Comparison of ENCODE assay signal across 1 cellular context in genomic region chr16:74456290-74456625, GRCh38.
TF ChIP-seq lines count a peak whose summit lies in the region.

No MANE protein-coding gene starts in this region.

TF ChIP-seq in HepG2, 621 proteins besides CTCF, POLR2A, EP300 and RAD21 (continued from another document):
- TF ChIP-seq ZNF687 (CRISPR knock-in tag; IDR thresholded peaks at IDR 0.05) (peak; percentile 1; the same call in 1 of the 2 replicates), HIVEP1 (CRISPR knock-in tag; IDR thresholded peaks at IDR 0.05) (no peak), ZBTB38 (CRISPR knock-in tag; IDR thresholded peaks at IDR 0.05) (peak; percentile 32; the same call in 1 of the 2 replicates)
